In the genomic region with DNA sequence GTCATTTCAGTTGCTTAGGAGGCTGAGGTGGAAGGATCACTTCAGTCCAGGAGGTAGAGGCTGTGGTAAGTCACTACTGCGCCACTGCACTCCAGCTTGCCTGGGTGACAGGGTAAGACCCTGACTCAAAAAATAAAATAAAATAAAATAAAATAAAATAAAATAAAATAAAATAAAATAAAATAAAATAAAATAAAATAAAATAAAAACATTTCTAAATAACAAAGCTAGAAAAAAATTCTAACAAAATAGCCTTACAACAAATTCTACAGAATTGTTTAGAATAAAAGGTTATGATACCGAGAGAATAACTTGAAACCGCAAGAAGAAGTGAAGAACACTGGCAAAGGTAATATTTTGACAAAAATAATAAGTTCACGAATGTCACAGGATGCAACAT, we compare ENCODE assay signal across 37 cellular contexts.
"Had no signal": no experiment of that assay in that cellular context is flagged by ENCODE, and none has a peak within 500 bp of the region (broad histone marks: within the 10 kb centered on the region; RNA-seq: fewer than 3 reads in every experiment).

No MANE protein-coding gene starts in this region.

- FAIRE-seq: astrocyte, bronchial epithelial cell had no signal

- DNase-seq: activated effector memory CD4-positive, alpha-beta T cell treated with anti-CD3 and anti-CD28 coated beads, Interleukin-2, amount 50 U/mL, for 16 hours; activated effector memory CD4-positive, alpha-beta T cell treated with Interleukin-2 at 50 U/mL for 16 hours; activated gamma-delta T cell; activated gamma-delta T cell treated with Interleukin-2 at 50 U/mL for 16 hours; activated naive CD4-positive, alpha-beta T cell; activated naive CD4-positive, alpha-beta T cell treated with anti-CD3 and anti-CD28 coated beads for 36 hours; activated naive CD4-positive, alpha-beta T cell treated with anti-CD3 and anti-CD28 coated beads, Interleukin-2, amount 10 ng/mL, durations not matched to agents 7 days and 5 days; activated naive CD4-positive, alpha-beta T cell treated with anti-CD3 and anti-CD28 coated beads, Interleukin-2, amount 50 U/mL, for 16 hours; activated naive CD4-positive, alpha-beta T cell treated with Interleukin-2 at 50 U/mL for 16 hours; activated naive CD8-positive, alpha-beta T cell treated with anti-CD3 and anti-CD28 coated beads for 36 hours; activated naive CD8-positive, alpha-beta T cell treated with anti-CD3 and anti-CD28 coated beads, Interleukin-2, amount 10 ng/mL, durations not matched to agents 7 days and 5 days; activated naive CD8-positive, alpha-beta T cell treated with anti-CD3 and anti-CD28 coated beads, Interleukin-2, amount 50 U/mL, for 24 hours; activated T-cell treated with anti-CD3 and anti-CD28 coated beads, Interleukin-2, amount 50 U/mL, for 1 hour; activated T-cell treated with anti-CD3 and anti-CD28 coated beads, Interleukin-2, amount 50 U/mL, for 24 hours; activated T-cell treated with anti-CD3 and anti-CD28 coated beads, Interleukin-2, amount 50 U/mL, for 4 hours; activated T-cell treated with anti-CD3 and anti-CD28 coated beads, Interleukin-2, amount 50 U/mL, for 48 hours; activated T-cell treated with anti-CD3 and anti-CD28 coated beads, Interleukin-2, amount 50 U/mL, for 72 hours; adrenal gland; amniotic stem cell; amygdala; anterior cingulate cortex; aorta; body of pancreas; brain microvascular endothelial cell; caudate nucleus; central memory CD4-positive, alpha-beta T cell; cerebellar nuclear complex had no signal

- H3K4me1 Mint-ChIP-seq: activated naive CD4-positive, alpha-beta T cell treated with anti-CD3 and anti-CD28 coated beads, Interleukin-2, amount 10 ng/mL, durations not matched to agents 7 days and 5 days; activated naive CD4-positive, alpha-beta T cell treated with anti-CD3 and anti-CD28 coated beads, Interleukin-2, amount 50 U/mL, for 24 hours; activated naive CD8-positive, alpha-beta T cell treated with anti-CD3 and anti-CD28 coated beads for 36 hours; activated naive CD8-positive, alpha-beta T cell treated with anti-CD3 and anti-CD28 coated beads, Interleukin-2, amount 10 ng/mL, durations not matched to agents 7 days and 5 days; activated naive CD8-positive, alpha-beta T cell treated with anti-CD3 and anti-CD28 coated beads, Interleukin-2, amount 50 U/mL, for 24 hours; activated T-helper 17 cell treated with anti-CD3 and anti-CD28 coated beads, Interleukin-2, amount 50 U/mL, for 72 hours; brain; central memory CD8-positive, alpha-beta T cell had no signal

- H3K4me3 Mint-ChIP-seq: activated naive CD4-positive, alpha-beta T cell treated with anti-CD3 and anti-CD28 coated beads for 36 hours; activated naive CD4-positive, alpha-beta T cell treated with anti-CD3 and anti-CD28 coated beads, Interleukin-2, amount 10 ng/mL, durations not matched to agents 7 days and 5 days; activated naive CD4-positive, alpha-beta T cell treated with anti-CD3 and anti-CD28 coated beads, Interleukin-2, amount 50 U/mL, for 24 hours; activated naive CD8-positive, alpha-beta T cell; activated naive CD8-positive, alpha-beta T cell treated with anti-CD3 and anti-CD28 coated beads for 36 hours; activated naive CD8-positive, alpha-beta T cell treated with anti-CD3 and anti-CD28 coated beads, Interleukin-2, amount 10 ng/mL, durations not matched to agents 7 days and 5 days; activated naive CD8-positive, alpha-beta T cell treated with anti-CD3 and anti-CD28 coated beads, Interleukin-2, amount 50 U/mL, for 24 hours; activated T-cell treated with anti-CD3 and anti-CD28 coated beads, Interleukin-2, amount 50 U/mL, for 24 hours; activated T-cell treated with anti-CD3 and anti-CD28 coated beads, Interleukin-2, amount 50 U/mL, for 4 hours; activated T-cell treated with anti-CD3 and anti-CD28 coated beads, Interleukin-2, amount 50 U/mL, for 72 hours; activated T-helper 1 cell treated with anti-CD3 and anti-CD28 coated beads, Interleukin-12 subunit alpha, Interleukin-12 subunit beta, Interleukin-2, Interleukin-4 antibody, amounts not matched to agents 30 ng/mL and 10 ng/mL and 1 ng/mL, durations not matched to agents 14 hours and 24 hours and 36 hours; activated T-helper 17 cell treated with anti-CD3 and anti-CD28 coated beads, Interleukin-2, amount 50 U/mL, for 72 hours; brain; central memory CD8-positive, alpha-beta T cell had no signal

- ATAC-seq: activated naive CD4-positive, alpha-beta T cell treated with anti-CD3 and anti-CD28 coated beads, Interleukin-2, amount 50 U/mL, for 72 hours; activated naive CD8-positive, alpha-beta T cell treated with anti-CD3 and anti-CD28 coated beads, Interleukin-2, amount 50 U/mL, for 24 hours; activated T-cell treated with anti-CD3 and anti-CD28 coated beads, Interleukin-2, amount 50 U/mL, for 4 hours; activated T-cell treated with anti-CD3 and anti-CD28 coated beads, Interleukin-2, amount 50 U/mL, for 72 hours; activated T-helper 17 cell treated with anti-CD3 and anti-CD28 coated beads, Interleukin-2, amount 50 U/mL, for 72 hours; body of pancreas had no signal

- H3K27ac Mint-ChIP-seq: activated naive CD4-positive, alpha-beta T cell treated with anti-CD3 and anti-CD28 coated beads for 36 hours; activated naive CD4-positive, alpha-beta T cell treated with anti-CD3 and anti-CD28 coated beads, Interleukin-2, amount 10 ng/mL, durations not matched to agents 7 days and 5 days; activated naive CD4-positive, alpha-beta T cell treated with anti-CD3 and anti-CD28 coated beads, Interleukin-2, amount 50 U/mL, for 24 hours; activated naive CD4-positive, alpha-beta T cell treated with anti-CD3 and anti-CD28 coated beads, Interleukin-2, amount 50 U/mL, for 72 hours; activated naive CD8-positive, alpha-beta T cell; activated naive CD8-positive, alpha-beta T cell treated with anti-CD3 and anti-CD28 coated beads for 36 hours; activated naive CD8-positive, alpha-beta T cell treated with anti-CD3 and anti-CD28 coated beads, Interleukin-2, amount 10 ng/mL, durations not matched to agents 7 days and 5 days; activated naive CD8-positive, alpha-beta T cell treated with anti-CD3 and anti-CD28 coated beads, Interleukin-2, amount 50 U/mL, for 24 hours; activated T-cell treated with anti-CD3 and anti-CD28 coated beads, Interleukin-2, amount 50 U/mL, for 24 hours; activated T-cell treated with anti-CD3 and anti-CD28 coated beads, Interleukin-2, amount 50 U/mL, for 72 hours; activated T-helper 1 cell treated with anti-CD3 and anti-CD28 coated beads, Interleukin-12 subunit alpha, Interleukin-12 subunit beta, Interleukin-2, Interleukin-4 antibody, amounts not matched to agents 30 ng/mL and 10 ng/mL and 1 ng/mL, durations not matched to agents 14 hours and 24 hours and 36 hours; activated T-helper 17 cell treated with anti-CD3 and anti-CD28 coated beads, Interleukin-2, amount 50 U/mL, for 72 hours; activated T-helper 2 cell treated with anti-CD3 and anti-CD28 coated beads, Interferon-gamma antibody, Interleukin-2, Interleukin-4, amounts not matched to agents 10 μg/mL and 5 μg/mL and 100 μg/mL, durations not matched to agents 14 hours and 24 hours and 36 hours; brain had no signal

- H3K27me3 Mint-ChIP-seq: activated naive CD4-positive, alpha-beta T cell treated with anti-CD3 and anti-CD28 coated beads, Interleukin-2, amount 10 ng/mL, durations not matched to agents 7 days and 5 days; activated naive CD4-positive, alpha-beta T cell treated with anti-CD3 and anti-CD28 coated beads, Interleukin-2, amount 50 U/mL, for 24 hours; activated naive CD8-positive, alpha-beta T cell; activated naive CD8-positive, alpha-beta T cell treated with anti-CD3 and anti-CD28 coated beads for 36 hours; activated naive CD8-positive, alpha-beta T cell treated with anti-CD3 and anti-CD28 coated beads, Interleukin-2, amount 10 ng/mL, durations not matched to agents 7 days and 5 days; activated naive CD8-positive, alpha-beta T cell treated with anti-CD3 and anti-CD28 coated beads, Interleukin-2, amount 50 U/mL, for 24 hours; activated T-cell treated with anti-CD3 and anti-CD28 coated beads, Interleukin-2, amount 50 U/mL, for 24 hours; activated T-helper 17 cell treated with anti-CD3 and anti-CD28 coated beads, Interleukin-2, amount 50 U/mL, for 72 hours; central memory CD8-positive, alpha-beta T cell had no signal

- H3K36me3 Mint-ChIP-seq: activated naive CD4-positive, alpha-beta T cell treated with anti-CD3 and anti-CD28 coated beads, Interleukin-2, amount 10 ng/mL, durations not matched to agents 7 days and 5 days; activated naive CD4-positive, alpha-beta T cell treated with anti-CD3 and anti-CD28 coated beads, Interleukin-2, amount 50 U/mL, for 24 hours; activated naive CD8-positive, alpha-beta T cell; activated naive CD8-positive, alpha-beta T cell treated with anti-CD3 and anti-CD28 coated beads for 36 hours; activated naive CD8-positive, alpha-beta T cell treated with anti-CD3 and anti-CD28 coated beads, Interleukin-2, amount 10 ng/mL, durations not matched to agents 7 days and 5 days; brain had no signal
